Comparison of ENCODE assay signal across 25 cellular contexts in genomic region chr17:16283705-16284104, GRCh38.
DNase-seq lines count a peak whose midpoint lies in the region; ATAC-seq and TF ChIP-seq lines count a peak whose summit lies in the region.
"Had no signal": no experiment of that assay in that cellular context is flagged by ENCODE, and none has a peak within 500 bp of the region (broad histone marks: within the 10 kb centered on the region; RNA-seq: fewer than 3 reads in every experiment).

No MANE protein-coding gene starts in this region.

- H3K4me3 Mint-ChIP-seq in stimulated activated memory B cell treated with anti-CD40 and anti-IgM and Interleukin-4, amounts not matched to agents 10 μg/mL and 1 μg/mL and 100 μg/mL, for 72 hours, result no peak overlapping the region
- H3K4me3 Mint-ChIP-seq: endodermal cell, memory B cell, naive B cell had no signal

- intact Hi-C loops in gastrocnemius medialis (cut with DNase I; ENCODE audit: low total_unique reads), result no loop called here

- H3K36me3 Mint-ChIP-seq in stimulated activated memory B cell treated with anti-CD40 and anti-IgM and Interleukin-4, amounts not matched to agents 10 μg/mL and 1 μg/mL and 100 μg/mL, for 72 hours, result peaks cover 19% of the 10 kb centered on the region

- TF ChIP-seq POLR2A in gastrocnemius medialis (IDR thresholded peaks at IDR 0.05), result no peak

- H3K9me3 Mint-ChIP-seq in stimulated activated memory B cell treated with anti-CD40 and anti-IgM and Interleukin-4, amounts not matched to agents 10 μg/mL and 1 μg/mL and 100 μg/mL, for 72 hours, result no peaks in the 10 kb centered on the region
- H3K9me3 Mint-ChIP-seq: memory B cell, naive B cell had no signal

- H3K4me3 ChIP-seq in SJSA1 (peak overlapping the region; percentile 13), fibroblast of mammary gland (ENCODE audit: control insufficient read depth, low read depth, low read length) (no peak overlapping the region), gastrocnemius medialis (no peak overlapping the region)
- H3K4me3 ChIP-seq: pancreas, sigmoid colon, tibial nerve had no signal

- ATAC-seq in stimulated activated memory B cell treated with anti-CD40 and anti-IgM and Interleukin-4, amounts not matched to agents 10 μg/mL and 1 μg/mL and 100 μg/mL, for 72 hours, result no peak
- ATAC-seq in gastrocnemius medialis (no peak), GM19328 (IDR thresholded peaks at IDR 0.05; ENCODE audit: unreplicated experiment) (no peak)
- ATAC-seq: pancreas; stimulated activated naive CD8-positive, alpha-beta T cell treated with anti-CD3 and anti-CD28 coated beads, Interleukin-15, Interleukin-2, amounts not matched to agents 100 U/mL and 50 U/mL, for 24 hours had no signal

- no peaks in the 10 kb centered on the region for H3K27me3 ChIP-seq in SJSA1 (replicated peaks)
- no peaks in the 10 kb centered on the region for H3K27me3 ChIP-seq in gastrocnemius medialis
- H3K27me3 ChIP-seq: pancreas, sigmoid colon, tibial nerve had no signal

- in situ Hi-C loops in gastrocnemius medialis (cut with MboI; ENCODE audit: low sequenced_read_pairs in 4 of 4), result no loop called here

- H3K4me1 ChIP-seq in SJSA1 (replicated peaks) (peaks cover 85% of the 10 kb centered on the region), gastrocnemius medialis (peaks cover 14 to 21% of the 10 kb centered on the region in 2 donors)

- H3K27ac Mint-ChIP-seq in stimulated activated memory B cell treated with anti-CD40 and anti-IgM and Interleukin-4, amounts not matched to agents 10 μg/mL and 1 μg/mL and 100 μg/mL, for 72 hours, result peak overlapping the region; percentile 99
- H3K27ac Mint-ChIP-seq: endodermal cell, memory B cell, naive B cell had no signal

- H3K9me3 ChIP-seq in SJSA1 (replicated peaks) (no peaks in the 10 kb centered on the region), gastrocnemius medialis (no peaks in the 10 kb centered on the region)
- H3K9me3 ChIP-seq: pancreas, sigmoid colon, tibial nerve had no signal

- no peak for TF ChIP-seq CTCF in fibroblast of mammary gland (conservative IDR thresholded peaks at IDR 0.05; ENCODE audit: control insufficient read depth, insufficient read depth, low read depth, low read length)
- no peak for TF ChIP-seq CTCF in gastrocnemius medialis (IDR thresholded peaks at IDR 0.05 in 4 of 5, conservative IDR thresholded peaks at IDR 0.05 in 1 of 5)

- H3K27ac ChIP-seq in SJSA1, result peak overlapping the region; percentile 67
- no peak overlapping the region for H3K27ac ChIP-seq in gastrocnemius medialis
- H3K27ac ChIP-seq: pancreas, sigmoid colon, tibial nerve had no signal

- H3K27me3 Mint-ChIP-seq in stimulated activated memory B cell treated with anti-CD40 and anti-IgM and Interleukin-4, amounts not matched to agents 10 μg/mL and 1 μg/mL and 100 μg/mL, for 72 hours, result no peaks in the 10 kb centered on the region
- H3K27me3 Mint-ChIP-seq: memory B cell, naive B cell had no signal

- H3K36me3 ChIP-seq in SJSA1, result no peaks in the 10 kb centered on the region; the same call in 1 of the 2 replicates
- no peaks in the 10 kb centered on the region for H3K36me3 ChIP-seq in gastrocnemius medialis
- H3K36me3 ChIP-seq: pancreas, sigmoid colon had no signal

- peaks cover 42% of the 10 kb centered on the region for H3K4me1 Mint-ChIP-seq in stimulated activated memory B cell treated with anti-CD40 and anti-IgM and Interleukin-4, amounts not matched to agents 10 μg/mL and 1 μg/mL and 100 μg/mL, for 72 hours

- DNase-seq in H4 (ENCODE audit: low spot score), result peak; percentile 29
- DNase-seq in SJSA1 (ENCODE audit: low read depth in 1 of 2, low spot score in 2 of 2), result peak; percentile 50 to 66
- DNase-seq in fibroblast of mammary gland (ENCODE audit: low read depth), result peak; percentile 86
- DNase-seq in gastrocnemius medialis, result no peak
- no peak for DNase-seq in GF-D8 (lab: John Stamatoyannopoulos, UW)
- DNase-seq: activated CD4-positive, alpha-beta T cell treated with anti-CD3 and anti-CD28 coated beads, Interleukin-2, amount 50 U/mL, for 48 hours; activated naive CD4-positive, alpha-beta T cell; activated T-cell treated with anti-CD3 and anti-CD28 coated beads for 4 hours; amygdala; cerebellar nuclear complex; endodermal cell; foreskin melanocyte; KG1; kidney; naive B cell; NCI-H1048; NCI-H2029; pancreas; Right ventricle myocardium superior; sigmoid colon; stimulated activated naive CD8-positive, alpha-beta T cell treated with anti-CD3 and anti-CD28 coated beads, Interleukin-15, Interleukin-2, amounts not matched to agents 100 U/mL and 50 U/mL, for 24 hours had no signal

Comparison
In these comparisons a context has a peak if more than half of its experiments do, and no peak if none do; other contexts are left out.
1. DNase-seq: peak in H4 (single experiment), SJSA1 (2 of 2) and fibroblast of mammary gland (single experiment); none in gastrocnemius medialis (0 of 2) and GF-D8 (single experiment).